In genomic region chr15:86236721-86237121, GRCh38 we compare ENCODE assay signal across 25 cellular contexts.
DNase-seq lines count a peak whose midpoint lies in the region; ATAC-seq and TF ChIP-seq lines count a peak whose summit lies in the region.
"Had no signal": no experiment of that assay in that cellular context is flagged by ENCODE, and none has a peak within 500 bp of the region (broad histone marks: within the 10 kb centered on the region; RNA-seq: fewer than 3 reads in every experiment).

No MANE protein-coding gene starts in this region.

- no peak overlapping the region for H3K27ac ChIP-seq in smooth muscle cell (ENCODE audit: low read depth)
- H3K27ac ChIP-seq: body of pancreas, KMS-11, left lung, skin epidermis, tibial nerve had no signal

- no peaks in the 10 kb centered on the region for H3K79me2 ChIP-seq in smooth muscle cell (ENCODE audit: low read depth)

- no peaks in the 10 kb centered on the region for H3K27me3 ChIP-seq in smooth muscle cell (ENCODE audit: low read depth)

- no peaks in the 10 kb centered on the region for H3K36me3 ChIP-seq in smooth muscle cell (ENCODE audit: low read depth)
- H3K36me3 ChIP-seq: left lung, tibial nerve had no signal

- H4K20me1 ChIP-seq in smooth muscle cell (ENCODE audit: low read depth): no peaks in the 10 kb centered on the region

- peak overlapping the region; percentile 50 for H3K4me2 ChIP-seq in smooth muscle cell
- H3K4me2 ChIP-seq: KMS-11 had no signal

- H3F3A ChIP-seq in smooth muscle cell (ENCODE audit: low read depth): no peaks in the 10 kb centered on the region

- WGBS in smooth muscle cell (ENCODE audit: low lambda C conversion rate): 7% methylated on average over 8 of the region's 11 CpGs

- no peaks in the 10 kb centered on the region for H3K9me3 ChIP-seq in smooth muscle cell (replicated peaks; ENCODE audit: low read depth)
- H3K9me3 ChIP-seq: body of pancreas, left lung, tibial nerve had no signal

- no peak for TF ChIP-seq CTCF in smooth muscle cell (IDR thresholded peaks at IDR 0.05; ENCODE audit: borderline replicate concordance, insufficient read depth, poor library complexity, severe bottlenecking)

- H3K4me1 ChIP-seq in smooth muscle cell (ENCODE audit: low read depth): no peaks in the 10 kb centered on the region
- H3K4me1 ChIP-seq: left lung had no signal

- H2AFZ ChIP-seq in smooth muscle cell (ENCODE audit: low read depth): no peak overlapping the region

- peak; percentile 59 for DNase-seq in NCI-H82 (lab: John Stamatoyannopoulos, UW)
- no peak for DNase-seq in NCI-H82 treated with DMSO at 0.1 percent for 48 hours (lab: John Stamatoyannopoulos, UW; ENCODE audit: unreplicated experiment)
- DNase-seq in globus pallidus (ENCODE audit: low spot score): peak; percentile 1
- DNase-seq in islet precursor cell: peak; percentile 73
- no peak for DNase-seq in smooth muscle cell (lab: John Stamatoyannopoulos, UW; ENCODE audit: unreplicated experiment)
- DNase-seq in glomerular visceral epithelial cell (ENCODE audit: extremely low spot score): no peak
- no peak for DNase-seq in NCI-H1436 treated with DMSO at 0.1 percent for 48 hours (lab: John Stamatoyannopoulos, UW)
- DNase-seq: 8988T; activated CD4-positive, CD25-positive, alpha-beta regulatory T cell; activated naive CD4-positive, alpha-beta T cell treated with Interleukin-2 at 50 U/mL for 16 hours; body of pancreas; CD4-positive, CD25-positive, alpha-beta regulatory T cell; cerebellar nuclear complex; immature natural killer cell; left lung; MV-4-11; naive B cell; NCI-H1694; NCI-H2171; NCI-H510A had no signal

- ATAC-seq in GM21515 (IDR thresholded peaks at IDR 0.05; ENCODE audit: unreplicated experiment): no peak
- ATAC-seq: body of pancreas, GM12878, left lung had no signal

- no peak overlapping the region for H3K4me3 ChIP-seq in smooth muscle cell
- H3K4me3 ChIP-seq: body of pancreas, GM12878, left lung, skin epidermis, tibial nerve had no signal

- no peak overlapping the region for H3K9ac ChIP-seq in smooth muscle cell (ENCODE audit: low read depth)
- H3K9ac ChIP-seq: KMS-11 had no signal

Comparison
In these comparisons a context has a peak if more than half of its experiments do, and no peak if none do; other contexts are left out.
1. DNase-seq: peak in NCI-H82 (single experiment), globus pallidus (single experiment) and islet precursor cell (single experiment); none in NCI-H82 treated with DMSO at 0.1 percent for 48 hours (single experiment), smooth muscle cell (single experiment), glomerular visceral epithelial cell (single experiment) and NCI-H1436 treated with DMSO at 0.1 percent for 48 hours (single experiment).